ENCODE assay signal across 8 cellular contexts in the genomic region with DNA sequence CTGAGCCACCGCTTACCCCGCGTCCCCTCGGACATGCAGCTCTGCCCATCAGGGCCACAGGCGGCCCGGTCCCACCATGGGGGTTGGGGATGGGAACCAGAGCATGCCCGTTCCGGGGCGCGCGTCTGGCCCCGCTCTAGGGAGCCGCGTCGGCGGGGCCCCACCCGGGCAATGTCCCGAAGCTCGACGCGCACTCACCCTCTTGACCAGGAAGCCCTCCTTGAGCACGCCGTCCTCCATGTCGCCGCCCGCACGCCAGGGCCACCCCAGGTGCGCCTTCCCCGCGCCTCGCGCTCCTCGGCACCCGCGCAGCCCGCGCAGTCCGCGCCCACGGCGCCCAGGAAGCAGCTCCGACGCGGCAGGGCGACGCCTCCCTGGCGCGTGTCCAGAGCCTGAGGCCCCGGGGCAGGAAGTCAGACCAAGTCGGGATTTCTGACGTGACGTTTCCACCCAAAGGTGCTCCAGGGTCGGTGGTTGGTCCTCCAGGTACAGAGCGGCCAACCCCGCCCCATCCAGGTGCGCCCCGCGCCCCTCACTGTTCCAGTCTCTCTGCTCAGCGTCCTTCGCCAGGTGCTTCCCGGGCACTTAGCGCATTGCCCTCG. TPM values are rescaled to one million over a fixed set of nuclear protein-coding genes. Genes with fewer than 3 reads are reported as not detected.
DNase-seq lines count a peak whose midpoint lies in the region; FAIRE-seq and TF ChIP-seq lines count a peak whose summit lies in the region.

TSS of gene PLEK2 (minus strand) at position 346 of the 602 bp plus-strand sequence. CDS start at position 240, 106 bp downstream.

- TF ChIP-seq POLR2A in GM12892 (IDR thresholded peaks at IDR 0.05; ENCODE audit: low read depth, low read length): no peak

- no peaks in the 10 kb centered on the region for H3K36me3 ChIP-seq in adipocyte (ENCODE audit: control insufficient read depth, insufficient read depth, low read length, severe bottlenecking)

- no peaks in the 10 kb centered on the region for H3K9me3 ChIP-seq in adipocyte (ENCODE audit: control insufficient read depth, low read length)

- peaks cover 2% of the 10 kb centered on the region for H3K4me1 ChIP-seq in adipocyte (ENCODE audit: control insufficient read depth, insufficient read depth, low read length)

- peak within 1 kb of the TSS; percentile 24 for H3K9ac ChIP-seq in adipocyte (ENCODE audit: low read length)

- H3K9me3 Mint-ChIP-seq in nephron progenitor cell: no peaks in the 10 kb centered on the region

- no peak for FAIRE-seq in GM12892 (lab: Jason Lieb, UNC)

- peaks cover 6% of the 10 kb centered on the region for H3K27me3 Mint-ChIP-seq in nephron progenitor cell (ENCODE audit: low read depth, poor library complexity)

- H3K27ac Mint-ChIP-seq in nephron progenitor cell: no peak within 1 kb of the TSS

- DNase-seq in DMS153 treated with DMSO at 0.1 percent for 48 hours (lab: John Stamatoyannopoulos, UW; ENCODE audit: unreplicated experiment) (peak; percentile 75), RPMI7951 (ENCODE audit: low read depth) (peak; percentile 54), adipocyte (ENCODE audit: low read depth) (peak; percentile 49), iris pigment epithelial cell (ENCODE audit: low read depth) (peak; percentile 34), hypothalamus (lab: John Stamatoyannopoulos, UW) (no peak), GM12892 (ENCODE audit: insufficient read length) (no peak), nephron progenitor cell (no peak)
- peak in 2 of 3 donors; percentile 30 to 32 for DNase-seq in stimulated activated CD4-positive, alpha-beta T cell treated with anti-CD3 and anti-CD28 coated beads, TNF-alpha, amount 100 ng/mL, for 1 hour (ENCODE audit: low read depth in 3 of 3, low spot score in 1 of 3)

- H3K36me3 Mint-ChIP-seq in nephron progenitor cell (ENCODE audit: low read depth): no peaks in the 10 kb centered on the region

- H3K4me1 Mint-ChIP-seq in nephron progenitor cell: peaks cover 5% of the 10 kb centered on the region

- no peak within 1 kb of the TSS for H3K4me3 Mint-ChIP-seq in nephron progenitor cell

- peak within 1 kb of the TSS; percentile 79 for H3K4me3 ChIP-seq in adipocyte (ENCODE audit: low read length)

- peaks cover 9% of the 10 kb centered on the region for H3K27me3 ChIP-seq in adipocyte (replicated peaks; ENCODE audit: control insufficient read depth, insufficient read depth, low read length)

- TF ChIP-seq CTCF in nephron progenitor cell (IDR thresholded peaks at IDR 0.05): no peak

RNA-seq across cellular contexts. Expression of gene PLEK2, which starts in this region (rescaled TPM):
- 13.7 and 14.5 TPM in 2 replicates for total RNA-seq in RPMI7951 (2014; rRNA removed; shearing (Covaris generic))
- polyA plus RNA-seq in GM12892 (2012; ENCODE audit: missing spikeins): not detected

Comparison
In these comparisons a context has a peak if more than half of its experiments do, and no peak if none do; other contexts are left out.
1. DNase-seq: peak in DMS153 treated with DMSO at 0.1 percent for 48 hours (single experiment), RPMI7951 (single experiment), adipocyte (single experiment), iris pigment epithelial cell (single experiment) and stimulated activated CD4-positive, alpha-beta T cell treated with anti-CD3 and anti-CD28 coated beads, TNF-alpha, amount 100 ng/mL, for 1 hour (2 of 3); none in hypothalamus (0 of 51), GM12892 (single experiment) and nephron progenitor cell (single experiment).